Comparison of ENCODE assay signal across 16 cellular contexts in genomic region chr2:64632855-64633819, GRCh38. TPM values are rescaled to one million over a fixed set of nuclear protein-coding genes. Genes with fewer than 3 reads are reported as not detected.
A peak's percentile ranks its signal among the peaks of the same experiment; 100 is the strongest.
DNase-seq lines count a peak whose midpoint lies in the region; ATAC-seq and TF ChIP-seq lines count a peak whose summit lies in the region.
"Had no signal": no experiment of that assay in that cellular context is flagged by ENCODE, and none has a peak within 500 bp of the region (broad histone marks: within the 10 kb centered on the region; RNA-seq: fewer than 3 reads in every experiment).

No MANE protein-coding gene starts in this region.

- ATAC-seq in naive B cell (ENCODE audit: low read depth in 2 of 2): no peak
- ATAC-seq in GM21717 (IDR thresholded peaks at IDR 0.05; ENCODE audit: unreplicated experiment): no peak
- ATAC-seq: heart left ventricle had no signal

- H3K4me3 ChIP-seq in choroid plexus epithelial cell (ENCODE audit: low read depth, low read length) (no peak overlapping the region), coronary artery (no peak overlapping the region), BE2C (ENCODE audit: low read depth, low read length) (no peak overlapping the region)
- H3K4me3 ChIP-seq: heart left ventricle had no signal

- peaks cover 8% of the 10 kb centered on the region for H3K4me1 ChIP-seq in BE2C

- H3K27ac Mint-ChIP-seq in HFFc6 (peak overlapping the region; percentile 18; the same call in 1 of the 2 replicates), naive B cell (peak overlapping the region in 5 of 6 donors; percentile 11 to 88 (median 69))
- H3K27ac Mint-ChIP-seq: activated naive CD8-positive, alpha-beta T cell treated with anti-CD3 and anti-CD28 coated beads, Interleukin-2, amount 10 ng/mL, durations not matched to agents 7 days and 5 days had no signal

- no peak overlapping the region for H3K27ac ChIP-seq in coronary artery
- H3K27ac ChIP-seq: heart left ventricle had no signal

- H3K36me3 ChIP-seq in BE2C: 0 out of 2 replicates have a peak, but pooled peaks cover 3% of the 10 kb centered on the region

- TF ChIP-seq CTCF in HFFc6 (IDR thresholded peaks at IDR 0.05) (no peak), choroid plexus epithelial cell (conservative IDR thresholded peaks at IDR 0.05; ENCODE audit: low read depth, low read length) (no peak), coronary artery (IDR thresholded peaks at IDR 0.05) (no peak), BE2C (IDR thresholded peaks at IDR 0.05; ENCODE audit: low read depth, low read length) (no peak)

- no peaks in the 10 kb centered on the region for H3K9me3 ChIP-seq in BE2C
- H3K9me3 ChIP-seq: heart left ventricle had no signal

- no peaks in the 10 kb centered on the region; the same call in 1 of the 2 replicates for H3K27me3 Mint-ChIP-seq in HFFc6 (ENCODE audit: insufficient read depth)
- H3K27me3 Mint-ChIP-seq in naive B cell: no peaks in the 10 kb centered on the region
- H3K27me3 Mint-ChIP-seq: activated naive CD8-positive, alpha-beta T cell treated with anti-CD3 and anti-CD28 coated beads, Interleukin-2, amount 10 ng/mL, durations not matched to agents 7 days and 5 days had no signal

- H3K36me3 Mint-ChIP-seq in HFFc6 (ENCODE audit: low read depth) (peaks cover 41% of the 10 kb centered on the region), naive B cell (peaks cover 5 to 22% of the 10 kb centered on the region in 2 donors)

- H3K4me3 Mint-ChIP-seq in HFFc6 (no peak overlapping the region), naive B cell (peak overlapping the region in 1 of 8 donors; percentile 30)
- H3K4me3 Mint-ChIP-seq: activated naive CD8-positive, alpha-beta T cell treated with anti-CD3 and anti-CD28 coated beads, Interleukin-2, amount 10 ng/mL, durations not matched to agents 7 days and 5 days had no signal

- H3K9me3 Mint-ChIP-seq in HFFc6: no peaks in the 10 kb centered on the region
- no peaks in the 10 kb centered on the region for H3K9me3 Mint-ChIP-seq in naive B cell
- H3K9me3 Mint-ChIP-seq: activated naive CD8-positive, alpha-beta T cell treated with anti-CD3 and anti-CD28 coated beads, Interleukin-2, amount 10 ng/mL, durations not matched to agents 7 days and 5 days had no signal

- DNase-seq in AG20443 (ENCODE audit: low spot score) (peak; percentile 55), HFFc6 (no peak), choroid plexus epithelial cell (ENCODE audit: low read depth) (peak; percentile 49), naive B cell (no peak), coronary artery (ENCODE audit: low spot score) (no peak), BE2C (no peak), DMS53 treated with DMSO at 0.1 percent for 48 hours (lab: John Stamatoyannopoulos, UW; ENCODE audit: unreplicated experiment) (no peak)
- DNase-seq: activated naive CD8-positive, alpha-beta T cell treated with anti-CD3 and anti-CD28 coated beads, Interleukin-2, amount 10 ng/mL, durations not matched to agents 7 days and 5 days; central memory CD4-positive, alpha-beta T cell; heart left ventricle; NCI-H1694; NCI-H526 treated with DMSO at 0.1 percent for 48 hours; posterior cingulate gyrus; RPMI8226; T-helper 1 cell had no signal

- no peaks in the 10 kb centered on the region for H3K27me3 ChIP-seq in BE2C
- H3K27me3 ChIP-seq: heart left ventricle had no signal

- H3K4me1 Mint-ChIP-seq in HFFc6 (ENCODE audit: low read depth) (peaks cover 29% of the 10 kb centered on the region), naive B cell (peaks cover 43 to 61% (median 59%) of the 10 kb centered on the region in 3 donors)

RNA-seq across cellular contexts. Expression of gene SERTAD2, which starts 20.6 kb away (rescaled TPM):
- 10 to 100 TPM; 22.2 to 33.9 (median 29.1) TPM for total RNA-seq in HFFc6 (2021; fragmentation: NEBNext Ultra II Directional; extraction: Animal tissue kit (Norgen Biotek cat#: 25700))
- polyA plus RNA-seq in naive B cell (ENCODE audit: low read depth in 6 of 6): 10 to 100 TPM in 5 of 6 donors, 1 to 10 TPM in 1; 7.9 to 21.8 (median 13.2) TPM
- polyA plus RNA-seq in BE2C (2012; ENCODE audit: insufficient read depth, insufficient read length, low read depth): 7.0 TPM

Comparison
In these comparisons a context has a peak if more than half of its experiments do, and no peak if none do; other contexts are left out.
1. DNase-seq: peak in AG20443 (single experiment) and choroid plexus epithelial cell (single experiment); none in HFFc6 (single experiment), naive B cell (single experiment), coronary artery (single experiment), BE2C (single experiment) and DMS53 treated with DMSO at 0.1 percent for 48 hours (single experiment).